30 cellular contexts compared by ENCODE assay signal in genomic region chr15:56586206-56586605, GRCh38.
"Had no signal": no experiment of that assay in that cellular context is flagged by ENCODE, and none has a peak within 500 bp of the region (broad histone marks: within the 10 kb centered on the region; RNA-seq: fewer than 3 reads in every experiment).

No MANE protein-coding gene starts in this region.

- H3K4me3 ChIP-seq: adrenal gland, body of pancreas, colonic mucosa, gastrocnemius medialis, heart left ventricle had no signal

- H3K4me3 Mint-ChIP-seq: activated CD4-positive, alpha-beta memory T cell treated with anti-CD3 and anti-CD28 coated beads for 36 hours; activated CD4-positive, alpha-beta T cell treated with anti-CD3 and anti-CD28 coated beads for 36 hours; activated CD4-positive, alpha-beta T cell treated with anti-CD3 and anti-CD28 coated beads, Interleukin-2, amount 10 ng/mL, durations not matched to agents 24 days and 14 days; activated CD8-positive, alpha-beta memory T cell treated with anti-CD3 and anti-CD28 coated beads, Interleukin-2, amount 10 ng/mL, durations not matched to agents 7 days and 5 days; activated CD8-positive, alpha-beta T cell treated with anti-CD3 and anti-CD28 coated beads, Interleukin-2, amount 10 ng/mL, durations not matched to agents 7 days and 5 days; activated naive CD4-positive, alpha-beta T cell treated with anti-CD3 and anti-CD28 coated beads for 36 hours; activated naive CD4-positive, alpha-beta T cell treated with anti-CD3 and anti-CD28 coated beads, Interleukin-2, amount 50 U/mL, for 24 hours; activated naive CD8-positive, alpha-beta T cell treated with anti-CD3 and anti-CD28 coated beads for 36 hours; activated naive CD8-positive, alpha-beta T cell treated with anti-CD3 and anti-CD28 coated beads, Interleukin-2, amount 50 U/mL, for 24 hours; activated T-helper 1 cell treated with anti-CD3 and anti-CD28 coated beads, Interleukin-12 subunit alpha, Interleukin-12 subunit beta, Interleukin-2, Interleukin-4 antibody, amounts not matched to agents 30 ng/mL and 10 ng/mL and 1 ng/mL, durations not matched to agents 14 hours and 24 hours and 36 hours had no signal

- ATAC-seq: activated CD4-positive, alpha-beta T cell treated with anti-CD3 and anti-CD28 coated beads for 36 hours; activated CD8-positive, alpha-beta memory T cell treated with anti-CD3 and anti-CD28 coated beads, Interleukin-2, amount 10 ng/mL, durations not matched to agents 7 days and 5 days; activated CD8-positive, alpha-beta T cell treated with anti-CD3 and anti-CD28 coated beads, Interleukin-2, amount 10 ng/mL, durations not matched to agents 7 days and 5 days; activated naive CD8-positive, alpha-beta T cell treated with anti-CD3 and anti-CD28 coated beads, Interleukin-2, amount 50 U/mL, for 24 hours; body of pancreas; esophagus mucosa; foreskin keratinocyte; gastrocnemius medialis; heart left ventricle had no signal

- H3K36me3 ChIP-seq: adrenal gland, colonic mucosa, gastrocnemius medialis, heart left ventricle had no signal

- H3K27ac ChIP-seq: adrenal gland, body of pancreas, colonic mucosa, foreskin keratinocyte, gastrocnemius medialis, heart left ventricle had no signal

- H3K36me3 Mint-ChIP-seq: activated naive CD8-positive, alpha-beta T cell treated with anti-CD3 and anti-CD28 coated beads for 36 hours had no signal

- H3K4me1 Mint-ChIP-seq: activated CD4-positive, alpha-beta T cell treated with anti-CD3 and anti-CD28 coated beads for 36 hours; activated CD4-positive, alpha-beta T cell treated with anti-CD3 and anti-CD28 coated beads, Interleukin-2, amount 10 ng/mL, durations not matched to agents 24 days and 14 days; activated CD8-positive, alpha-beta memory T cell treated with anti-CD3 and anti-CD28 coated beads, Interleukin-2, amount 10 ng/mL, durations not matched to agents 7 days and 5 days; activated naive CD4-positive, alpha-beta T cell treated with anti-CD3 and anti-CD28 coated beads, Interleukin-2, amount 50 U/mL, for 24 hours; activated naive CD8-positive, alpha-beta T cell treated with anti-CD3 and anti-CD28 coated beads for 36 hours; activated naive CD8-positive, alpha-beta T cell treated with anti-CD3 and anti-CD28 coated beads, Interleukin-2, amount 50 U/mL, for 24 hours had no signal

- H3K4me1 ChIP-seq: adrenal gland, body of pancreas, colonic mucosa, foreskin keratinocyte, gastrocnemius medialis, heart left ventricle had no signal

- H3K27me3 ChIP-seq: adrenal gland, body of pancreas, colonic mucosa, foreskin keratinocyte, gastrocnemius medialis, heart left ventricle had no signal

- H3K27ac Mint-ChIP-seq: activated CD4-positive, alpha-beta memory T cell treated with anti-CD3 and anti-CD28 coated beads for 36 hours; activated CD4-positive, alpha-beta T cell treated with anti-CD3 and anti-CD28 coated beads for 36 hours; activated CD4-positive, alpha-beta T cell treated with anti-CD3 and anti-CD28 coated beads, Interleukin-2, amount 10 ng/mL, durations not matched to agents 24 days and 14 days; activated CD8-positive, alpha-beta memory T cell treated with anti-CD3 and anti-CD28 coated beads, Interleukin-2, amount 10 ng/mL, durations not matched to agents 7 days and 5 days; activated CD8-positive, alpha-beta T cell treated with anti-CD3 and anti-CD28 coated beads, Interleukin-2, amount 10 ng/mL, durations not matched to agents 7 days and 5 days; activated naive CD4-positive, alpha-beta T cell treated with anti-CD3 and anti-CD28 coated beads for 36 hours; activated naive CD4-positive, alpha-beta T cell treated with anti-CD3 and anti-CD28 coated beads, Interleukin-2, amount 50 U/mL, for 24 hours; activated naive CD8-positive, alpha-beta T cell treated with anti-CD3 and anti-CD28 coated beads for 36 hours; activated naive CD8-positive, alpha-beta T cell treated with anti-CD3 and anti-CD28 coated beads, Interleukin-2, amount 50 U/mL, for 24 hours; activated T-helper 1 cell treated with anti-CD3 and anti-CD28 coated beads, Interleukin-12 subunit alpha, Interleukin-12 subunit beta, Interleukin-2, Interleukin-4 antibody, amounts not matched to agents 30 ng/mL and 10 ng/mL and 1 ng/mL, durations not matched to agents 14 hours and 24 hours and 36 hours; activated T-helper 2 cell treated with anti-CD3 and anti-CD28 coated beads, Interferon-gamma antibody, Interleukin-2, Interleukin-4, amounts not matched to agents 10 μg/mL and 5 μg/mL and 100 μg/mL, durations not matched to agents 14 hours and 24 hours and 36 hours had no signal

- H3K9me3 ChIP-seq: colonic mucosa had no signal

- DNase-seq: activated CD4-positive, alpha-beta memory T cell treated with anti-CD3 and anti-CD28 coated beads for 36 hours; activated CD4-positive, alpha-beta T cell treated with anti-CD3 and anti-CD28 coated beads for 36 hours; activated CD4-positive, alpha-beta T cell treated with anti-CD3 and anti-CD28 coated beads, Interleukin-2, amount 10 ng/mL, durations not matched to agents 24 days and 14 days; activated CD4-positive, CD25-positive, alpha-beta regulatory T cell; activated CD4-positive, CD25-positive, alpha-beta regulatory T cell treated with anti-CD3 and anti-CD28 coated beads, Interleukin-2, amount 50 U/mL, for 72 hours; activated CD8-positive, alpha-beta memory T cell treated with anti-CD3 and anti-CD28 coated beads, Interleukin-2, amount 10 ng/mL, durations not matched to agents 7 days and 5 days; activated CD8-positive, alpha-beta memory T cell treated with anti-CD3 and anti-CD28 coated beads, Interleukin-2, amount 50 U/mL, for 4 hours; activated CD8-positive, alpha-beta T cell treated with anti-CD3 and anti-CD28 coated beads, Interleukin-2, amount 10 ng/mL, durations not matched to agents 7 days and 5 days; activated effector memory CD4-positive, alpha-beta T cell treated with anti-CD3 and anti-CD28 coated beads, Interleukin-2, amount 50 U/mL, for 16 hours; activated naive CD4-positive, alpha-beta T cell treated with anti-CD3 and anti-CD28 coated beads for 36 hours; activated naive CD8-positive, alpha-beta T cell treated with anti-CD3 and anti-CD28 coated beads for 36 hours; activated naive CD8-positive, alpha-beta T cell treated with anti-CD3 and anti-CD28 coated beads, Interleukin-2, amount 50 U/mL, for 24 hours; activated T-cell treated with anti-CD3 and anti-CD28 coated beads, Interleukin-2, amount 50 U/mL, for 1 hour; activated T-cell treated with anti-CD3 and anti-CD28 coated beads, Interleukin-2, amount 50 U/mL, for 48 hours; adrenal gland; amygdala; aorta; body of pancreas; caudate nucleus; colonic mucosa; effector CD8-positive, alpha-beta T cell; foreskin keratinocyte; gastrocnemius medialis; glutamatergic neuron; heart left ventricle; T-helper 2 cell had no signal

- H3K27me3 Mint-ChIP-seq: activated CD4-positive, alpha-beta T cell treated with anti-CD3 and anti-CD28 coated beads for 36 hours; activated CD4-positive, alpha-beta T cell treated with anti-CD3 and anti-CD28 coated beads, Interleukin-2, amount 10 ng/mL, durations not matched to agents 24 days and 14 days; activated naive CD8-positive, alpha-beta T cell treated with anti-CD3 and anti-CD28 coated beads for 36 hours; activated naive CD8-positive, alpha-beta T cell treated with anti-CD3 and anti-CD28 coated beads, Interleukin-2, amount 50 U/mL, for 24 hours had no signal
